In the genomic region with DNA sequence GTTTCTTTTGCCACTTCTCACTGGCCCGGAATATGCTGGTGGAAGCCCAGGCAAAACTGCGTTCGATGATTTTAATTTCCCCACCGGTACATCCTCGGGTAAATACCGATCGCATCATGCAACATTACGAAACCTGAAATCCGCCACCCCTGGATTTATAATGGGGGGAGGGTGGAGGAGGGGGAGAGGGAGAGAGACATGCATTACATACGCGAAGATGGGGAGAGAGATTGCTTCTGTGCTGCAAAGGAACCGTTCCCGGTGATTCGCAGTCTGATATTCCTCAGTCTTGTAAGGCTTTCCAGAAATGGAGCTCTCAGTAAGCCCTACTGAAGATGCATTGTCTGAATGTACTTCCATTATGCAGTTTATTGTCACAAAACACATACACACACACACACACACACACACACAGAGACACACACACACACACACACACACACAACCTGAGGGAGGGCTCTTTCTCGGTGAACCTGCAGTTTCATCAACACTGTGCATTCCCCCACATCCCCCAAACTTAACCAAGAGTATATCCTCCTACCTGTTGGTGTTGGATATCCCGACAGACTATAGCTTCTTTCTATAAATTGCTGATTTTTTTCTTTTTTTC, we compare ENCODE assay signal across 8 cellular contexts.
DNase-seq lines count a peak whose midpoint lies in the region; ATAC-seq and TF ChIP-seq lines count a peak whose summit lies in the region.

No MANE protein-coding gene starts in this region.

- peaks cover 40% of the 10 kb centered on the region for H3K27me3 Mint-ChIP-seq in activated naive CD8-positive, alpha-beta T cell

- H3K36me3 ChIP-seq in HUES48 (ENCODE audit: control insufficient read depth, insufficient read depth, low read length) (no peaks in the 10 kb centered on the region), tibial artery (no peaks in the 10 kb centered on the region)

- no peaks in the 10 kb centered on the region for H3K9me3 Mint-ChIP-seq in activated naive CD8-positive, alpha-beta T cell (ENCODE audit: low read depth)

- no peak for TF ChIP-seq CTCF in tibial artery (IDR thresholded peaks at IDR 0.05)

- peaks cover 16% of the 10 kb centered on the region for H3K4me1 ChIP-seq in HUES48 (ENCODE audit: control insufficient read depth, insufficient read depth, low read length)
- peaks cover 0 to 15% (median 7%) of the 10 kb centered on the region in 4 donors for H3K4me1 ChIP-seq in tibial artery

- peak overlapping the region; percentile 74 for H3K4me3 Mint-ChIP-seq in activated naive CD8-positive, alpha-beta T cell

- no peak overlapping the region for H3K27ac Mint-ChIP-seq in activated naive CD8-positive, alpha-beta T cell

- H3K27ac ChIP-seq in HUES48 (ENCODE audit: low read depth, low read length) (no peak overlapping the region), tibial artery (no peak overlapping the region)

- H3K4me3 ChIP-seq in HUES48 (ENCODE audit: low read depth, low read length) (peak overlapping the region; percentile 79), tibial artery (peak overlapping the region; percentile 50 to 57)

- DNase-seq in iris pigment epithelial cell (ENCODE audit: low read depth) (peak; percentile 18), tibial artery (no peak), SIG-M5 (lab: John Stamatoyannopoulos, UW) (no peak), NCI-H2029 (lab: John Stamatoyannopoulos, UW) (no peak)

- no peak overlapping the region for H3K9ac ChIP-seq in HUES48 (ENCODE audit: low read depth, low read length)

- H3K27me3 ChIP-seq in HUES48 (ENCODE audit: control insufficient read depth, insufficient read depth, low read length), result peaks cover 69% of the 10 kb centered on the region
- H3K27me3 ChIP-seq in tibial artery, result no peaks in the 10 kb centered on the region

- peaks cover 10% of the 10 kb centered on the region for H3K4me1 Mint-ChIP-seq in activated naive CD8-positive, alpha-beta T cell (ENCODE audit: low read depth)

- ATAC-seq in GM18867 (IDR thresholded peaks at IDR 0.05; ENCODE audit: unreplicated experiment) (peak; percentile 7), HG02571 (IDR thresholded peaks at IDR 0.05; ENCODE audit: unreplicated experiment) (no peak)

- intact Hi-C loops in tibial artery (cut with DNase I; ENCODE audit: low total_unique reads), result no loop called here

- H3K36me3 Mint-ChIP-seq in activated naive CD8-positive, alpha-beta T cell, result no peaks in the 10 kb centered on the region

- H3K9me3 ChIP-seq in HUES48 (ENCODE audit: control insufficient read depth, insufficient read depth, low read length) (no peaks in the 10 kb centered on the region), tibial artery (no peaks in the 10 kb centered on the region)
